In genomic region chr2:111897630-111897923, GRCh38 we compare ENCODE assay signal across 8 cellular contexts. TPM values are rescaled to one million over a fixed set of nuclear protein-coding genes. Genes with fewer than 3 reads are reported as not detected.
DNase-seq lines count a peak whose midpoint lies in the region; ATAC-seq and TF ChIP-seq lines count a peak whose summit lies in the region.

No MANE protein-coding gene starts in this region.

- no peaks in the 10 kb centered on the region for H3K9me3 Mint-ChIP-seq in CD4-positive, CD25-positive, alpha-beta regulatory T cell
- H3K9me3 Mint-ChIP-seq in neural crest cell, result no peaks in the 10 kb centered on the region

- H3K4me3 Mint-ChIP-seq in CD4-positive, CD25-positive, alpha-beta regulatory T cell, result peak overlapping the region; percentile 74 to 84 (median 80)
- peak overlapping the region; percentile 93 for H3K4me3 Mint-ChIP-seq in neural crest cell

- H3K36me3 Mint-ChIP-seq in CD4-positive, CD25-positive, alpha-beta regulatory T cell, result no peaks in the 10 kb centered on the region
- H3K36me3 Mint-ChIP-seq in neural crest cell (ENCODE audit: low read depth), result no peaks in the 10 kb centered on the region

- H3K9me3 ChIP-seq in CD4-positive, CD25-positive, alpha-beta regulatory T cell (ENCODE audit: control insufficient read depth in 2 of 2, low read length in 2 of 2), result no peaks in the 10 kb centered on the region
- H3K9me3 ChIP-seq in HUES6 (ENCODE audit: control insufficient read depth, insufficient read depth, low read depth, low read length), result no peaks in the 10 kb centered on the region

- no peaks in the 10 kb centered on the region for H3K36me3 ChIP-seq in CD4-positive, CD25-positive, alpha-beta regulatory T cell (ENCODE audit: control insufficient read depth, insufficient read depth, low read length)
- no peaks in the 10 kb centered on the region for H3K36me3 ChIP-seq in HUES6 (ENCODE audit: control insufficient read depth, insufficient read depth, low read length)

- H3K27me3 ChIP-seq in CD4-positive, CD25-positive, alpha-beta regulatory T cell (ENCODE audit: control insufficient read depth, insufficient read depth, low read length), result peaks cover 12% of the 10 kb centered on the region
- H3K27me3 ChIP-seq in HUES6 (ENCODE audit: control insufficient read depth, insufficient read depth, low read length), result peaks cover 19% of the 10 kb centered on the region

- peaks cover 24% of the 10 kb centered on the region for H3K4me1 ChIP-seq in CD4-positive, CD25-positive, alpha-beta regulatory T cell (ENCODE audit: control insufficient read depth, insufficient read depth, low read length, poor library complexity, severe bottlenecking)
- H3K4me1 ChIP-seq in HUES6 (ENCODE audit: control insufficient read depth, insufficient read depth, low read length), result peaks cover 12% of the 10 kb centered on the region

- H3K27ac Mint-ChIP-seq in CD4-positive, CD25-positive, alpha-beta regulatory T cell, result no peak overlapping the region
- H3K27ac Mint-ChIP-seq in neural crest cell (ENCODE audit: unreplicated experiment), result peak overlapping the region; percentile 91

- H3K27ac ChIP-seq in CD4-positive, CD25-positive, alpha-beta regulatory T cell (ENCODE audit: insufficient read depth, low read length, poor library complexity, severe bottlenecking), result no peak overlapping the region
- H3K27ac ChIP-seq in HUES6 (ENCODE audit: low read depth, low read length), result no peak overlapping the region
- peak overlapping the region; percentile 88 to 95 for H3K27ac ChIP-seq in coronary artery

- no peak for DNase-seq in CD4-positive, CD25-positive, alpha-beta regulatory T cell
- DNase-seq in coronary artery (ENCODE audit: low spot score) (no peak), neural crest cell (ENCODE audit: low read depth, low spot score) (no peak), NCI-H1417 (lab: John Stamatoyannopoulos, UW) (no peak), nucleus accumbens (lab: John Stamatoyannopoulos, UW) (no peak)

- TF ChIP-seq CTCF in coronary artery (IDR thresholded peaks at IDR 0.05), result no peak
- TF ChIP-seq CTCF in neural crest cell (conservative IDR thresholded peaks at IDR 0.05), result no peak

- peak overlapping the region; percentile 55 for H3K9ac ChIP-seq in HUES6 (ENCODE audit: low read length)

- no peak for ATAC-seq in CD4-positive, CD25-positive, alpha-beta regulatory T cell (ENCODE audit: low read depth in 2 of 2)
- ATAC-seq in GM21381 (IDR thresholded peaks at IDR 0.05; ENCODE audit: unreplicated experiment) (no peak), HG02642 (IDR thresholded peaks at IDR 0.05; ENCODE audit: poor library complexity, unreplicated experiment) (no peak)

- H3K4me1 Mint-ChIP-seq in CD4-positive, CD25-positive, alpha-beta regulatory T cell, result peaks cover 0 to 19% (median 8%) of the 10 kb centered on the region in 4 donors
- H3K4me1 Mint-ChIP-seq in neural crest cell, result peaks cover 16% of the 10 kb centered on the region

- peaks cover 37% of the 10 kb centered on the region for H3K27me3 Mint-ChIP-seq in CD4-positive, CD25-positive, alpha-beta regulatory T cell
- peaks cover 36% of the 10 kb centered on the region for H3K27me3 Mint-ChIP-seq in neural crest cell (ENCODE audit: low read depth)

- H3K4me3 ChIP-seq in CD4-positive, CD25-positive, alpha-beta regulatory T cell (ENCODE audit: low read depth, low read length), result peak overlapping the region; percentile 61
- H3K4me3 ChIP-seq in HUES6 (ENCODE audit: low read depth, low read length) (peak overlapping the region; percentile 61), coronary artery (peak overlapping the region; percentile 92)

RNA-seq across cellular contexts. Expression of gene MERTK, which starts 0.8 kb away (rescaled TPM):
- 0.20 TPM for total RNA-seq in CD4-positive, CD25-positive, alpha-beta regulatory T cell
- polyA plus RNA-seq in CD4-positive, CD25-positive, alpha-beta regulatory T cell, result not detected
- total RNA-seq in neural crest cell, result 3.3 and 4.4 TPM in 2 replicates

RNA-seq across cellular contexts. Expression of gene ANAPC1, which starts 13.6 kb away (rescaled TPM):
- total RNA-seq in CD4-positive, CD25-positive, alpha-beta regulatory T cell, result 49.9 TPM
- 10 to 100 TPM; 22.4 to 24.7 (median 23.8) TPM for polyA plus RNA-seq in CD4-positive, CD25-positive, alpha-beta regulatory T cell
- total RNA-seq in neural crest cell, result 69.0 and 70.0 TPM in 2 replicates

Comparison
In these comparisons a context has a peak if more than half of its experiments do, and no peak if none do; other contexts are left out.
1. H3K27ac ChIP-seq: peak in coronary artery (2 of 2); none in CD4-positive, CD25-positive, alpha-beta regulatory T cell (single experiment) and HUES6 (single experiment).
2. Peak in every context shown above with its lines, with median percentiles within 50 percentile points of each other: H3K4me3 ChIP-seq.